In genomic region chr1:42423621-42424200, GRCh38 we compare ENCODE assay signal across 24 cellular contexts. TPM values are rescaled to one million over a fixed set of nuclear protein-coding genes. Genes with fewer than 3 reads are reported as not detected.
DNase-seq lines count a peak whose midpoint lies in the region; ATAC-seq lines count a peak whose summit lies in the region.
"Had no signal": no experiment of that assay in that cellular context is flagged by ENCODE, and none has a peak within 500 bp of the region (broad histone marks: within the 10 kb centered on the region; RNA-seq: fewer than 3 reads in every experiment).

No MANE protein-coding gene starts in this region.

- no peaks in the 10 kb centered on the region for H3K36me3 ChIP-seq in SJCRH30
- H3K36me3 ChIP-seq: BE2C had no signal

- peak overlapping the region; percentile 35 for H3K27ac ChIP-seq in SJCRH30
- H3K27ac ChIP-seq: parathyroid adenoma had no signal

- DNase-seq in NCI-H1694 treated with DMSO at 0.1 percent for 48 hours (lab: John Stamatoyannopoulos, UW) (peak; percentile 32), NCI-H1694 (lab: John Stamatoyannopoulos, UW) (no peak), NCI-H2107 (lab: John Stamatoyannopoulos, UW) (peak; percentile 71), SJCRH30 (peak; percentile 54 to 68), retina (peak; percentile 61), OCI-M1 (lab: John Stamatoyannopoulos, UW) (no peak), pons (ENCODE audit: low spot score) (no peak), left colon (no peak)
- DNase-seq: activated CD4-positive, alpha-beta T cell treated with anti-CD3 and anti-CD28 coated beads, Interleukin-2, amount 10 ng/mL, durations not matched to agents 7 days and 5 days; activated CD8-positive, alpha-beta memory T cell treated with anti-CD3 and anti-CD28 coated beads, Interleukin-2, amount 50 U/mL, for 48 hours; activated gamma-delta T cell; amniotic stem cell; BE2C; GDM1; NCI-H226; Right ventricle myocardium superior; stimulated activated CD4-positive, alpha-beta T cell treated with anti-CD3 and anti-CD28 coated beads, Interleukin-2, amount 100 ng/mL, for 48 hours; T-helper 1 cell had no signal

- intact Hi-C loops in left colon (cut with DNase I, micrococcal nuclease): no loop called here

- H3K9me3 ChIP-seq in SJCRH30 (replicated peaks): no peaks in the 10 kb centered on the region
- H3K9me3 ChIP-seq: BE2C had no signal

- no peaks in the 10 kb centered on the region for H3K27me3 ChIP-seq in SJCRH30
- H3K27me3 ChIP-seq: BE2C had no signal

- H3K4me3 ChIP-seq in SJCRH30: peak overlapping the region; percentile 16
- H3K4me3 ChIP-seq: lung had no signal

- no peak for ATAC-seq in left colon
- ATAC-seq: HCT116 had no signal

- H3K4me1 ChIP-seq in SJCRH30: peaks cover 33% of the 10 kb centered on the region
- H3K4me1 ChIP-seq: BE2C had no signal

RNA-seq across cellular contexts. Expression of gene ZMYND12, which starts 32.1 kb away (rescaled TPM):
- total RNA-seq in SJCRH30 (2014; rRNA removed; shearing (Covaris generic)): 0.32 TPM in 1 of 2 replicates, not detected in the other
- total RNA-seq in left colon: 1 to 10 TPM; 1.2 to 2.4 TPM
- total RNA-seq: frontal cortex had no signal

RNA-seq across cellular contexts. Expression of gene PPCS, which starts 32.6 kb away (rescaled TPM):
- 27.9 and 29.2 TPM in 2 replicates for total RNA-seq in SJCRH30 (2014; rRNA removed; shearing (Covaris generic))
- 10 to 100 TPM; 78.2 to 92.4 TPM for total RNA-seq in left colon

RNA-seq across cellular contexts. Expression of gene CCDC30, which starts 39.4 kb away (rescaled TPM):
- 0.40 and 0.51 TPM in 2 replicates for total RNA-seq in SJCRH30 (2014; rRNA removed; shearing (Covaris generic))
- total RNA-seq in left colon: 1 to 10 TPM; 1.8 to 2.6 TPM

RNA-seq across cellular contexts. Expression of gene RIMKLA, which starts 43.1 kb away (rescaled TPM):
- total RNA-seq in SJCRH30 (2014; rRNA removed; shearing (Covaris generic)): 0.02 and 0.10 TPM in 2 replicates
- 10 to 100 TPM; 13.9 to 24.2 TPM for total RNA-seq in left colon
- total RNA-seq: IMR-90, MCF 10A had no signal

Comparison
In these comparisons a context has a peak if more than half of its experiments do, and no peak if none do; other contexts are left out.
1. DNase-seq: peak in NCI-H1694 treated with DMSO at 0.1 percent for 48 hours (single experiment), NCI-H2107 (single experiment), SJCRH30 (2 of 2) and retina (single experiment); none in NCI-H1694 (single experiment), OCI-M1 (single experiment), pons (single experiment) and left colon (0 of 2).